Comparison of ENCODE assay signal across 8 cellular contexts in genomic region chr18:63439334-63439733, GRCh38. TPM values are rescaled to one million over a fixed set of nuclear protein-coding genes. Genes with fewer than 3 reads are reported as not detected.
DNase-seq lines count a peak whose midpoint lies in the region; FAIRE-seq and TF ChIP-seq lines count a peak whose summit lies in the region.

No MANE protein-coding gene starts in this region.

- peak; percentile 87 for FAIRE-seq in GM12891 (lab: Jason Lieb, UNC)

- no peaks in the 10 kb centered on the region for H4K20me1 ChIP-seq in OCI-LY7 (ENCODE audit: insufficient read depth, low read length)

- CTCF ChIA-PET in OCI-LY7 (lab: Charles Lee; ENCODE audit: unreplicated experiment): interaction anchor here (1.6 kb wide), 1 partner anchor 99 kb away, joined by 5 read pairs; no protein-coding TSS in a partner anchor

- TF ChIP-seq CTCF in 22Rv1 (IDR thresholded peaks at IDR 0.05) (peak; percentile 83), OCI-LY7 (conservative IDR thresholded peaks at IDR 0.05; ENCODE audit: low read length) (peak; percentile 81), neutrophil (IDR thresholded peaks at IDR 0.05) (peak; percentile 84)

- H3K4me1 ChIP-seq in OCI-LY7 (ENCODE audit: insufficient read depth, low read length, poor library complexity, severe bottlenecking): no peaks in the 10 kb centered on the region
- peaks cover 20 to 27% of the 10 kb centered on the region in 2 experiments for H3K4me1 ChIP-seq in neutrophil (ENCODE audit: control insufficient read depth in 1 of 2, insufficient read depth in 1 of 2, low read depth in 1 of 2, low read length in 1 of 2)

- H3K9me2 ChIP-seq in OCI-LY7 (ENCODE audit: insufficient read depth, low read length): no peaks in the 10 kb centered on the region

- BruUV-seq in OCI-LY7 (replicated peaks; lab: Mats Ljungman, UMichigan): no TSS peak

- POLR2A ChIA-PET in OCI-LY7 (lab: Charles Lee): no interaction called here

- no peak overlapping the region for H3K4me2 ChIP-seq in OCI-LY7 (ENCODE audit: low read length)

- H3K9me3 ChIP-seq in OCI-LY7 (ENCODE audit: low read length) (no peaks in the 10 kb centered on the region), neutrophil (no peaks in the 10 kb centered on the region)

- H2AFZ ChIP-seq in OCI-LY7 (ENCODE audit: low read length): no peak overlapping the region

- no peaks in the 10 kb centered on the region for H3K27me3 ChIP-seq in neutrophil

- DNase-seq in GM12891 (ENCODE audit: insufficient read length, low spot score) (peak; percentile 32), HuH-7.5 (ENCODE audit: low spot score) (peak; percentile 14), OCI-LY7 (ENCODE audit: low spot score) (peak; percentile 45), fibroblast of the conjunctiva (ENCODE audit: low read depth) (peak; percentile 43), GOT3 (lab: John Stamatoyannopoulos, UW) (no peak)
- peak; percentile 6 to 15 for DNase-seq in activated T-helper 1 cell treated with anti-CD3 and anti-CD28 coated beads, Interleukin-2, amount 50 U/mL, for 16 hours (ENCODE audit: low read depth in 1 of 2, low spot score in 1 of 2)

- no peak for TF ChIP-seq POLR2A in GM12891 (IDR thresholded peaks at IDR 0.05; ENCODE audit: low read depth, low read length)

- intact Hi-C loops in OCI-LY7 (cut with micrococcal nuclease; ENCODE audit: unreplicated experiment): loop anchor here (1.0 to 5.0 kb wide), 2 partner anchors 97 to 422 kb away; no protein-coding TSS in a partner anchor

- no peaks in the 10 kb centered on the region for H3K79me2 ChIP-seq in OCI-LY7 (ENCODE audit: insufficient read depth, low read depth, low read length)

- no peak overlapping the region for H3K4me3 ChIP-seq in OCI-LY7 (ENCODE audit: low read depth, low read length, poor library complexity, severe bottlenecking)
- H3K4me3 ChIP-seq in neutrophil (ENCODE audit: low read depth in 1 of 2, low read length in 1 of 2): no peak overlapping the region

- H3K27ac ChIP-seq in 22Rv1 (no peak overlapping the region), OCI-LY7 (ENCODE audit: low read depth, low read length, poor library complexity, severe bottlenecking) (no peak overlapping the region), neutrophil (no peak overlapping the region)

- H3K36me3 ChIP-seq in OCI-LY7 (ENCODE audit: insufficient read depth, low read length) (no peaks in the 10 kb centered on the region), neutrophil (no peaks in the 10 kb centered on the region)

TF ChIP-seq in GM12891, 5 proteins besides CTCF, POLR2A, EP300 and RAD21:
- TF ChIP-seq SPI1 (IDR thresholded peaks at IDR 0.05; ENCODE audit: low read depth, low read length) (no peak), POU2F2 (IDR thresholded peaks at IDR 0.05; ENCODE audit: low read depth, low read length) (no peak), POLR2AphosphoS5 (IDR thresholded peaks at IDR 0.05; ENCODE audit: low read depth, low read length) (no peak), TAF1 (IDR thresholded peaks at IDR 0.05; ENCODE audit: low read depth, low read length) (no peak), PAX5 (IDR thresholded peaks at IDR 0.05; ENCODE audit: insufficient read depth, low read length, severe bottlenecking) (no peak)

RNA-seq across cellular contexts. Expression of gene VPS4B, which starts 17.1 kb away (rescaled TPM):
- 12.3 TPM for polyA plus RNA-seq in GM12891 (2012; ENCODE audit: low read depth, missing spikeins)
- total RNA-seq in OCI-LY7 (2014; rRNA removed; shearing (Covaris generic)): 10.7 and 12.3 TPM in 2 replicates
- 22.9 and 26.1 TPM in 2 replicates for total RNA-seq in OCI-LY7 (2022)

RNA-seq across cellular contexts. Expression of gene SERPINB5, which starts 37.4 kb away (rescaled TPM):
- 0.04 TPM for polyA plus RNA-seq in GM12891 (2012; ENCODE audit: low read depth, missing spikeins)
- not detected in 2 replicates for total RNA-seq in OCI-LY7 (2014; rRNA removed; shearing (Covaris generic))
- total RNA-seq in OCI-LY7 (2022): not detected in 2 replicates
